In the genomic region with DNA sequence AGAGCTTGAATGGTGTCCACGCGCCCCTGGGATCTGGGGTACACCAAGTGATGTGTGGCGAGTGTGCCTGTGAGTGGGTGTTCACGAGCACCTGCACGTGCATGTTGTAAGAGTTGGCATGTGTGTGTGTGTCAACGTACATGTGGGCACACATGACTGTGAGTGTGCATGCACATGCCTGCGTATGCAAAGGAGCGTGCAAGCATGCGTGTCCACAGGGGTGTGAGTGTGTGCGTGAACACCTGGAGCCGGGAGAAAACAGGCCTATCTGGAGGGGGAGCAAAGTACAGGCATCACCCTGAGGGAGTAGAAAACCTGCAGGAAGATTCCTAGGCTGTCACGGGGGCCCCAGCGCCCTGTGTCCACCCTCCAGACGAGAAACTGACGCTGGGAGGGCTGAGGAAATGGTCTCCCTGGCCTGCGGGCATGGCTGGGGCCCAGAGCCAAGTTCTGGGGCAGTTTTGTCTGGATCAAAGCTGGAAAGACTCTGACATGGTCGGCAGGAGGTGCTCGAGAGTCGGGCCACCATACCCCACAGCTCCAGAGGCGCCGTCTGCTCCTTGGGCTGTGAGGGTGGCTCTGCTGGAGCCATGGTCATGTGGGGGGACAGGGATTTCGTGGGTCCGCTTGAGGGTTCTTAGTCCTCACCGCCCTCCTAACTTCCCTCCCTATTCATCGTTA, we compare ENCODE assay signal across 18 cellular contexts. TPM values are rescaled to one million over a fixed set of nuclear protein-coding genes. Genes with fewer than 3 reads are reported as not detected.
DNase-seq lines count a peak whose midpoint lies in the region; ATAC-seq, FAIRE-seq and TF ChIP-seq lines count a peak whose summit lies in the region.
"Had no signal": no experiment of that assay in that cellular context is flagged by ENCODE, and none has a peak within 500 bp of the region (broad histone marks: within the 10 kb centered on the region; RNA-seq: fewer than 3 reads in every experiment).

No MANE protein-coding gene starts in this region.

- ATAC-seq in HepG2 (peak; percentile 70), right lobe of liver (no peak), GM18502 (IDR thresholded peaks at IDR 0.05; ENCODE audit: poor library complexity, unreplicated experiment) (no peak)
- ATAC-seq: heart left ventricle had no signal

- in situ Hi-C loops in HepG2 (cut with HindIII; ENCODE audit: extremely low pct_ligation_motif_present, low pct_unique_long_range_greater_than_20kb) (no loop called here), astrocyte of the cerebellum (cut with HindIII; ENCODE audit: low sequenced_read_pairs) (loop anchor here (5.0 to 10.0 kb wide), 2 partner anchors 46 to 89 kb away; no protein-coding TSS in a partner anchor)

- no peak overlapping the region for H3K4me2 ChIP-seq in HepG2 (ENCODE audit: low read depth, low read length)

- WGBS in HepG2 (ENCODE audit: low lambda C conversion rate) = 30% methylated on average over 13 of the region's 25 CpGs
- WGBS in right lobe of liver (ENCODE audit: insufficient coverage, low coverage, low lambda C conversion rate, missing lambda C conversion rate) = 48% methylated on average over 8 of the region's 25 CpGs
- WGBS in stomach, 5 donors = 80 to 87% (median 82%) methylated on average over 24 to 25 of the region's 25 CpGs

- H3K4me3 ChIP-seq in HepG2 (replicated peaks in 1 of 3; ENCODE audit: insufficient read depth in 1 of 3, low read depth in 2 of 3, low read length in 3 of 3) (no peak overlapping the region), right lobe of liver (no peak overlapping the region), astrocyte of the cerebellum (ENCODE audit: low read depth, low read length) (no peak overlapping the region), stomach (no peak overlapping the region)
- H3K4me3 ChIP-seq: ascending aorta, coronary artery, heart left ventricle, transverse colon had no signal

- H3K27me3 ChIP-seq in HepG2 (ENCODE audit: control insufficient read depth in 1 of 2, insufficient read depth in 2 of 2, low read length in 2 of 2) (peaks cover 3 to 32% of the 10 kb centered on the region in 2 experiments; a peak in 4 of 5 replicates), right lobe of liver (no peaks in the 10 kb centered on the region), stomach (peaks cover 0 to 35% (median 0%) of the 10 kb centered on the region in 3 donors)
- H3K27me3 ChIP-seq: ascending aorta, heart left ventricle had no signal

- DNase-seq in HepG2 (ENCODE audit: low spot score) (no peak), right lobe of liver (no peak), NCI-H460 (ENCODE audit: extremely low read depth, low read depth) (peak; percentile 19), astrocyte of the cerebellum (ENCODE audit: low read depth) (no peak), NCI-H526 (lab: John Stamatoyannopoulos, UW) (no peak), stomach (no peak), mucosa of gallbladder (ENCODE audit: low spot score) (no peak)
- DNase-seq: activated CD8-positive, alpha-beta memory T cell treated with anti-CD3 and anti-CD28 coated beads for 24 hours; HCEC 1CT; heart left ventricle; kidney glomerular epithelial cell; NCI-H1694; NCI-H526 treated with DMSO at 0.1 percent for 48 hours; nucleus accumbens; transverse colon had no signal

- TF ChIP-seq EP300 in HepG2 (IDR thresholded peaks at IDR 0.05; ENCODE audit: low read depth in 2 of 2, low read length in 2 of 2) (no peak), HepG2 (CRISPR knock-in tag; IDR thresholded peaks at IDR 0.05; ENCODE audit: borderline replicate concordance) (no peak), stomach (IDR thresholded peaks at IDR 0.05) (no peak)

- no peaks in the 10 kb centered on the region for H3K36me3 ChIP-seq in HepG2 (replicated peaks in 1 of 2; ENCODE audit: control insufficient read depth in 1 of 2, insufficient read depth in 2 of 2, low read length in 2 of 2)
- no peaks in the 10 kb centered on the region for H3K36me3 ChIP-seq in right lobe of liver
- H3K36me3 ChIP-seq in stomach = no peaks in the 10 kb centered on the region
- H3K36me3 ChIP-seq: heart left ventricle, transverse colon had no signal

- no peak for FAIRE-seq in HepG2 (lab: Jason Lieb, UNC)

- H3K4me1 ChIP-seq in HepG2 (ENCODE audit: insufficient read depth, low read length) = no peaks in the 10 kb centered on the region
- H3K4me1 ChIP-seq in right lobe of liver = no peaks in the 10 kb centered on the region
- peaks cover 0 to 5% (median 2%) of the 10 kb centered on the region in 4 donors for H3K4me1 ChIP-seq in stomach
- H3K4me1 ChIP-seq: transverse colon had no signal

- POLR2A ChIA-PET in HepG2 (lab: Yijun Ruan, JAX) = no interaction called here

- no peaks in the 10 kb centered on the region for H4K20me1 ChIP-seq in HepG2 (ENCODE audit: insufficient read depth, low read length)

- H3K79me2 ChIP-seq in HepG2 (ENCODE audit: insufficient read depth, low read length) = no peaks in the 10 kb centered on the region

- intact Hi-C loops in HepG2 (cut with micrococcal nuclease; ENCODE audit: unreplicated experiment) (no loop called here), right lobe of liver (cut with DNase I) (no loop called here), stomach (cut with DNase I; ENCODE audit: low total_unique reads) (loop anchor here (10.0 kb wide), 1 partner anchor 66 kb away; no protein-coding TSS in a partner anchor)

- no TSS peak for BruUV-seq in HepG2 (replicated peaks; lab: Mats Ljungman, UMichigan)

- H2AFZ ChIP-seq in HepG2 (ENCODE audit: low read length) = no peak overlapping the region

- H3K9me3 ChIP-seq in HepG2 (ENCODE audit: low read length) (no peaks in the 10 kb centered on the region), right lobe of liver (no peaks in the 10 kb centered on the region), stomach (no peaks in the 10 kb centered on the region)
- H3K9me3 ChIP-seq: ascending aorta, heart left ventricle, transverse colon had no signal

- CTCF ChIA-PET in HepG2 (lab: Yijun Ruan, JAX; ENCODE audit: low intra/inter-chr PET ratio, low total read pairs) = interaction anchor here (1.7 kb wide), 1 partner anchor 62 kb away, joined by 3 read pairs; no protein-coding TSS in a partner anchor

- H3K27ac ChIP-seq in HepG2 (ENCODE audit: extremely low read length, insufficient read depth, low read length) (no peak overlapping the region), right lobe of liver (no peak overlapping the region), stomach (no peak overlapping the region)
- H3K27ac ChIP-seq: coronary artery, heart left ventricle, transverse colon had no signal

- TF ChIP-seq POLR2A in HepG2 (IDR thresholded peaks at IDR 0.05; ENCODE audit: insufficient read depth in 1 of 2, low read depth in 2 of 2, low read length in 2 of 2) (no peak), right lobe of liver (IDR thresholded peaks at IDR 0.05) (no peak), stomach (IDR thresholded peaks at IDR 0.05) (no peak)

- TF ChIP-seq RAD21 in HepG2 (CRISPR knock-in tag; IDR thresholded peaks at IDR 0.05) = 0 out of 2 replicates have a peak, but pooled peaks have one; percentile 15

- TF ChIP-seq CTCF in HepG2 (CRISPR knock-in tag; IDR thresholded peaks at IDR 0.05) (peak; percentile 51), right lobe of liver (IDR thresholded peaks at IDR 0.05) (no peak), astrocyte of the cerebellum (IDR thresholded peaks at IDR 0.05; ENCODE audit: low read depth, low read length, missing control alignments) (peak; percentile 3), stomach (IDR thresholded peaks at IDR 0.05) (no peak)

- H3K9ac ChIP-seq in HepG2 (ENCODE audit: insufficient read depth, low read depth, low read length) = no peak overlapping the region

RNA-seq across cellular contexts. Expression of a gene that starts 31.8 kb away (rescaled TPM):
- total RNA-seq in HepG2 (2016; rRNA removed; fragmentation: Illumina TruSeq; extraction: Trizol) (0.07 TPM in 1 of 2 replicates, not detected in the other), right lobe of liver (under 1 TPM in 2 of 6 experiments, not detected in 4; 0.15 to 0.24 TPM), stomach (1 to 10 TPM in 3 of 5 donors, under 1 TPM in 1, not detected in 1; 0.58 to 3.6 (median 2.6) TPM), mucosa of gallbladder (5.0 TPM)
- not detected in 2 replicates for total RNA-seq in HepG2 (2016; cell fraction: cytosol; rRNA removed; fragmentation: Illumina TruSeq; extraction: Trizol; ENCODE audit: low read depth)
- 0.13 TPM in 1 of 2 replicates, not detected in the other for total RNA-seq in HepG2 (2016; cell fraction: insoluble cytoplasmic fraction; rRNA removed; fragmentation: Illumina TruSeq; extraction: Trizol)
- total RNA-seq in HepG2 (2016; cell fraction: membrane; rRNA removed; fragmentation: Illumina TruSeq; extraction: Trizol) = not detected in 2 replicates
- not detected in 2 replicates for total RNA-seq in HepG2 (2016; cell fraction: nucleus; rRNA removed; fragmentation: Illumina TruSeq; extraction: Trizol)
- polyA plus RNA-seq in HepG2 (2011; rRNA removed) (not detected in 2 replicates), stomach (10 to 100 TPM in 1 of 3 donors, 1 to 10 TPM in 2; 3.7 to 15.3 (median 9.9) TPM)
- polyA plus RNA-seq in HepG2 (2011; cell fraction: cytosol; rRNA removed) = 0.03 and 0.04 TPM in 2 replicates
- polyA plus RNA-seq in HepG2 (2011; cell fraction: nucleus; rRNA removed) = not detected in 2 replicates
- polyA plus RNA-seq in HepG2 (2012) = 0.07 TPM in 1 of 2 replicates, not detected in the other
- polyA plus RNA-seq in HepG2 (2016; cell fraction: cytosol; fragmentation: Illumina TruSeq; extraction: Trizol; ENCODE audit: low read depth) = not detected in 2 replicates
- polyA plus RNA-seq in HepG2 (2016; cell fraction: insoluble cytoplasmic fraction; fragmentation: Illumina TruSeq; extraction: Trizol; ENCODE audit: low read depth) = not detected in 2 replicates
- polyA plus RNA-seq in HepG2 (2016; cell fraction: membrane; fragmentation: Illumina TruSeq; extraction: Trizol; ENCODE audit: low read depth) = not detected in 2 replicates
- polyA plus RNA-seq in HepG2 (2016; cell fraction: nucleus; fragmentation: Illumina TruSeq; extraction: Trizol; ENCODE audit: insufficient read depth, low read depth) = 0.36 TPM in 1 of 2 replicates, not detected in the other
- 258 TPM in 1 of 2 replicates, not detected in the other for polyA minus RNA-seq in HepG2 (2011; rRNA and poly(A)+ RNA removed; ENCODE audit: low replicate concordance)
- polyA minus RNA-seq in HepG2 (2011; cell fraction: cytosol; rRNA and poly(A)+ RNA removed) = 0.88 TPM in 1 of 2 replicates, not detected in the other
- polyA minus RNA-seq in HepG2 (2011; cell fraction: nucleus; rRNA and poly(A)+ RNA removed) = 0.64 TPM in 1 of 2 replicates, not detected in the other
- 25.9 and 27.4 TPM in 2 replicates for total RNA-seq in NCI-H460 (2014; rRNA removed; shearing (Covaris generic))
- polyA plus RNA-seq in NCI-H460 (2014; cell fraction: nucleus; rRNA removed) = 11.8 and 19.7 TPM in 2 replicates

RNA-seq across cellular contexts. Expression of a gene that starts 55.6 kb away (rescaled TPM):
- total RNA-seq in HepG2 (2016; rRNA removed; fragmentation: Illumina TruSeq; extraction: Trizol) (not detected in 2 replicates), right lobe of liver (not detected), stomach (1 to 10 TPM in 2 of 5 donors, under 1 TPM in 1, not detected in 2; 0.87 to 2.6 (median 1.7) TPM), mucosa of gallbladder (1.5 TPM)
- not detected in 2 replicates for total RNA-seq in HepG2 (2016; cell fraction: cytosol; rRNA removed; fragmentation: Illumina TruSeq; extraction: Trizol; ENCODE audit: low read depth)
- total RNA-seq in HepG2 (2016; cell fraction: insoluble cytoplasmic fraction; rRNA removed; fragmentation: Illumina TruSeq; extraction: Trizol) = not detected in 2 replicates
- not detected in 2 replicates for total RNA-seq in HepG2 (2016; cell fraction: membrane; rRNA removed; fragmentation: Illumina TruSeq; extraction: Trizol)
- total RNA-seq in HepG2 (2016; cell fraction: nucleus; rRNA removed; fragmentation: Illumina TruSeq; extraction: Trizol) = not detected in 2 replicates
- polyA plus RNA-seq in HepG2 (2011; rRNA removed) (0.05 TPM in 1 of 2 replicates, not detected in the other), stomach (1 to 10 TPM; 3.3 to 8.4 (median 6.7) TPM)
- not detected in 2 replicates for polyA plus RNA-seq in HepG2 (2011; cell fraction: cytosol; rRNA removed)
- polyA plus RNA-seq in HepG2 (2011; cell fraction: nucleus; rRNA removed) = not detected in 2 replicates
- polyA plus RNA-seq in HepG2 (2012) = not detected in 2 replicates
- polyA plus RNA-seq in HepG2 (2016; cell fraction: cytosol; fragmentation: Illumina TruSeq; extraction: Trizol; ENCODE audit: low read depth) = not detected in 2 replicates
- not detected in 2 replicates for polyA plus RNA-seq in HepG2 (2016; cell fraction: insoluble cytoplasmic fraction; fragmentation: Illumina TruSeq; extraction: Trizol; ENCODE audit: low read depth)
- polyA plus RNA-seq in HepG2 (2016; cell fraction: membrane; fragmentation: Illumina TruSeq; extraction: Trizol; ENCODE audit: low read depth) = not detected in 2 replicates
- polyA plus RNA-seq in HepG2 (2016; cell fraction: nucleus; fragmentation: Illumina TruSeq; extraction: Trizol; ENCODE audit: insufficient read depth, low read depth) = not detected in 2 replicates
- not detected in 2 replicates for polyA minus RNA-seq in HepG2 (2011; rRNA and poly(A)+ RNA removed; ENCODE audit: low replicate concordance)
- not detected in 2 replicates for polyA minus RNA-seq in HepG2 (2011; cell fraction: cytosol; rRNA and poly(A)+ RNA removed)
- polyA minus RNA-seq in HepG2 (2011; cell fraction: nucleus; rRNA and poly(A)+ RNA removed) = not detected in 2 replicates
- 5.1 and 9.1 TPM in 2 replicates for total RNA-seq in NCI-H460 (2014; rRNA removed; shearing (Covaris generic))
- polyA plus RNA-seq in NCI-H460 (2014; cell fraction: nucleus; rRNA removed) = 5.2 and 9.4 TPM in 2 replicates

Comparison
In these comparisons a context has a peak if more than half of its experiments do, and no peak if none do; other contexts are left out.
1. CTCF ChIP-seq: peak in HepG2 (single experiment) and astrocyte of the cerebellum (single experiment); none in right lobe of liver (0 of 4) and stomach (0 of 7).